Comparison of ENCODE assay signal across 8 cellular contexts in genomic region chr9:71767421-71768321, GRCh38. TPM values are rescaled to one million over a fixed set of nuclear protein-coding genes. Genes with fewer than 3 reads are reported as not detected.
DNase-seq lines count a peak whose midpoint lies in the region; ATAC-seq and TF ChIP-seq lines count a peak whose summit lies in the region.

No MANE protein-coding gene starts in this region.

- no peak for TF ChIP-seq CTCF in hepatocyte (IDR thresholded peaks at IDR 0.05; ENCODE audit: poor library complexity)

- H4K20me1 ChIP-seq in BLaER1 = peaks cover 54% of the 10 kb centered on the region
- peaks cover 20% of the 10 kb centered on the region for H4K20me1 ChIP-seq in hepatocyte (ENCODE audit: insufficient read depth, poor library complexity, severe bottlenecking)

- DNase-seq in hepatocyte (ENCODE audit: low spot score) = peak; percentile 55
- DNase-seq in HuH-7 (ENCODE audit: low spot score) = no peak
- DNase-seq in COR-L47 (lab: John Stamatoyannopoulos, UW) = no peak

- no peaks in the 10 kb centered on the region for H3K27me3 ChIP-seq in BLaER1
- H3K27me3 ChIP-seq in hepatocyte = no peaks in the 10 kb centered on the region
- H3K27me3 ChIP-seq in skeletal muscle satellite cell (ENCODE audit: control insufficient read depth, insufficient read depth, low read length) = no peaks in the 10 kb centered on the region

- H3K27ac ChIP-seq in BLaER1 (peak overlapping the region; percentile 89), KOPT-K1 (ENCODE audit: low read depth, low read length, poor library complexity, severe bottlenecking) (peak overlapping the region; percentile 68), adipose tissue (ENCODE audit: low read depth, low read length) (peak overlapping the region; percentile 76), hepatocyte (peak overlapping the region; percentile 99)

- H2AFZ ChIP-seq in hepatocyte = peak overlapping the region; percentile 62

- peaks cover 49% of the 10 kb centered on the region for H3K4me1 ChIP-seq in BLaER1
- H3K4me1 ChIP-seq in hepatocyte (ENCODE audit: insufficient read depth) = peaks cover 30% of the 10 kb centered on the region
- H3K4me1 ChIP-seq in skeletal muscle satellite cell (ENCODE audit: control insufficient read depth, insufficient read depth, low read length) = peaks cover 55% of the 10 kb centered on the region

- H3K4me3 ChIP-seq in BLaER1 = peak overlapping the region; percentile 78
- H3K4me3 ChIP-seq in hepatocyte = peak overlapping the region; percentile 91
- peak overlapping the region; percentile 97 for H3K4me3 ChIP-seq in skeletal muscle satellite cell (ENCODE audit: low read length)

- 3 to 4% (median 4%) methylated on average over 30 to 38 of the region's 38 CpGs for WGBS in adipose tissue, 3 donors
- under 1% methylated on average over 38 of the region's 38 CpGs for WGBS in hepatocyte (ENCODE audit: low lambda C conversion rate, missing lambda C conversion rate)

- peaks cover 54% of the 10 kb centered on the region for H3K79me2 ChIP-seq in hepatocyte

- no peaks in the 10 kb centered on the region for H3K9me2 ChIP-seq in hepatocyte (replicated peaks; ENCODE audit: insufficient read depth)

- H3K9ac ChIP-seq in BLaER1 (peak overlapping the region; percentile 85), skeletal muscle satellite cell (ENCODE audit: low read depth, low read length) (peak overlapping the region; percentile 94)

- H3K36me3 ChIP-seq in BLaER1 = no peaks in the 10 kb centered on the region
- H3K36me3 ChIP-seq in KOPT-K1 (ENCODE audit: insufficient read depth, low read length) = no peaks in the 10 kb centered on the region
- H3K36me3 ChIP-seq in hepatocyte (replicated peaks; ENCODE audit: insufficient read depth, low read depth) = no peaks in the 10 kb centered on the region
- H3K36me3 ChIP-seq in skeletal muscle satellite cell (ENCODE audit: insufficient read depth, low read length) = no peaks in the 10 kb centered on the region

- H3K9me3 ChIP-seq in BLaER1 (no peaks in the 10 kb centered on the region), KOPT-K1 (ENCODE audit: insufficient read depth, low read length, poor library complexity, severe bottlenecking) (no peaks in the 10 kb centered on the region), hepatocyte (ENCODE audit: low read depth) (no peaks in the 10 kb centered on the region), skeletal muscle satellite cell (replicated peaks; ENCODE audit: low read length) (no peaks in the 10 kb centered on the region)

- ATAC-seq in HG02973 (IDR thresholded peaks at IDR 0.05; ENCODE audit: unreplicated experiment) = no peak

- H3K4me2 ChIP-seq in BLaER1 = peak overlapping the region; percentile 98
- peak overlapping the region; percentile 100 for H3K4me2 ChIP-seq in hepatocyte
- H3K4me2 ChIP-seq in skeletal muscle satellite cell (ENCODE audit: low read length) = peak overlapping the region; percentile 93

RNA-seq across cellular contexts. Expression of gene CEMIP2, which starts 0.6 kb away (rescaled TPM):
- 10 to 100 TPM; 12.4 to 57.5 (median 23.8) TPM for polyA plus RNA-seq in adipose tissue
- total RNA-seq in hepatocyte = 94.2 and 100 TPM in 2 replicates
- 45.2 and 47.9 TPM in 2 replicates for polyA plus RNA-seq in hepatocyte
- total RNA-seq in skeletal muscle satellite cell (2012; rRNA removed) = 20.8 and 43.9 TPM in 2 replicates
